In genomic region chr17:73650617-73651200, GRCh38 we compare ENCODE assay signal across 1 cellular context.
TF ChIP-seq lines count a peak whose summit lies in the region.

No MANE protein-coding gene starts in this region.

TF ChIP-seq in H1, 55 proteins besides CTCF, POLR2A, EP300 and RAD21:
- TF ChIP-seq SP1 (IDR thresholded peaks at IDR 0.05; ENCODE audit: low read depth, low read length) (no peak), CREB1 (IDR thresholded peaks at IDR 0.05) (no peak), SP2 (IDR thresholded peaks at IDR 0.05; ENCODE audit: low read length) (no peak), FOSL1 (IDR thresholded peaks at IDR 0.05; ENCODE audit: insufficient read depth, low read depth, low read length) (no peak), SIRT6 (IDR thresholded peaks at IDR 0.05; ENCODE audit: low read length) (no peak), JUND (IDR thresholded peaks at IDR 0.05; ENCODE audit: low read length) (no peak), MAFK (IDR thresholded peaks at IDR 0.05; ENCODE audit: low read depth, low read length) (no peak), SP4 (IDR thresholded peaks at IDR 0.05; ENCODE audit: low read length) (no peak), ATF2 (IDR thresholded peaks at IDR 0.05; ENCODE audit: low read length) (no peak), SUZ12 (IDR thresholded peaks at IDR 0.05; ENCODE audit: low read length) (no peak)
